ENCODE assay signal across 1 cellular context in genomic region chr7:49244543-49244942, GRCh38.
TF ChIP-seq lines count a peak whose summit lies in the region.

No MANE protein-coding gene starts in this region.

TF ChIP-seq in GM23338, 12 proteins besides CTCF, POLR2A, EP300 and RAD21 (continued from another document):
- TF ChIP-seq ZNF462 (CRISPR knock-in tag; IDR thresholded peaks at IDR 0.05) (peak; percentile 76; the same call in 1 of the 2 replicates), ZNF331 (CRISPR knock-in tag; IDR thresholded peaks at IDR 0.05; ENCODE audit: low read depth) (no peak), CREB1 (CRISPR knock-in tag; IDR thresholded peaks at IDR 0.05; ENCODE audit: low read depth) (0 out of 2 replicates have a peak, but pooled peaks have one; percentile 12), ZNF114 (CRISPR knock-in tag; IDR thresholded peaks at IDR 0.05) (no peak), POLR2AphosphoS5 (IDR thresholded peaks at IDR 0.05; ENCODE audit: low read depth) (no peak), STAT1 (IDR thresholded peaks at IDR 0.05; ENCODE audit: unreplicated experiment) (no peak)
- TF ChIP-seq, protein P1, sequence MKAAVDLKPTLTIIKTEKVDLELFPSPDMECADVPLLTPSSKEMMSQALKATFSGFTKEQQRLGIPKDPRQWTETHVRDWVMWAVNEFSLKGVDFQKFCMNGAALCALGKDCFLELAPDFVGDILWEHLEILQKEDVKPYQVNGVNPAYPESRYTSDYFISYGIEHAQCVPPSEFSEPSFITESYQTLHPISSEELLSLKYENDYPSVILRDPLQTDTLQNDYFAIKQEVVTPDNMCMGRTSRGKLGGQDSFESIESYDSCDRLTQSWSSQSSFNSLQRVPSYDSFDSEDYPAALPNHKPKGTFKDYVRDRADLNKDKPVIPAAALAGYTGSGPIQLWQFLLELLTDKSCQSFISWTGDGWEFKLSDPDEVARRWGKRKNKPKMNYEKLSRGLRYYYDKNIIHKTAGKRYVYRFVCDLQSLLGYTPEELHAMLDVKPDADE (IDR thresholded peaks at IDR 0.05), result no peak
